Comparison of ENCODE assay signal across 26 cellular contexts in genomic region chr5:112472614-112473013, GRCh38.
"Had no signal": no experiment of that assay in that cellular context is flagged by ENCODE, and none has a peak within 500 bp of the region (broad histone marks: within the 10 kb centered on the region; RNA-seq: fewer than 3 reads in every experiment).

No MANE protein-coding gene starts in this region.

- H3K9me3 ChIP-seq: left lung, neutrophil, psoas muscle, right lobe of liver, tibial nerve, uterus had no signal

- H3K4me1 Mint-ChIP-seq: memory B cell; naive thymus-derived CD8-positive, alpha-beta T cell; nephron progenitor cell; stimulated activated memory B cell treated with anti-CD40 and anti-IgM and Interleukin-4, amounts not matched to agents 10 μg/mL and 1 μg/mL and 100 μg/mL, for 72 hours; stimulated activated naive CD8-positive, alpha-beta T cell treated with anti-CD3 and anti-CD28 coated beads, Interleukin-15, amount 100 ng/mL, for 72 hours had no signal

- H2AFZ ChIP-seq: neural progenitor cell, parathyroid adenoma had no signal

- DNase-seq: hippocampal formation; kidney glomerular epithelial cell; left colon; left lung; naive thymus-derived CD8-positive, alpha-beta T cell; nephron progenitor cell; occipital lobe; psoas muscle; right lobe of liver; stimulated activated CD4-positive, alpha-beta T cell treated with anti-CD3 and anti-CD28 coated beads, Interleukin-1b, Interleukin-23, amount 100 ng/mL, for 48 hours; stimulated activated CD4-positive, alpha-beta T cell treated with anti-CD3 and anti-CD28 coated beads, Interleukin-2, amount 100 ng/mL, for 48 hours; stimulated activated CD4-positive, alpha-beta T cell treated with anti-CD3 and anti-CD28 coated beads, Interleukin-4, amount 100 ng/mL, for 4 hours; stimulated activated CD8-positive, alpha-beta memory T cell treated with anti-CD3 and anti-CD28 coated beads, Interleukin-4, amount 100 ng/mL, for 48 hours; stimulated activated naive CD4-positive, alpha-beta T cell treated with Interleukin-2 at 50 U/mL for 16 hours; stimulated activated naive CD8-positive, alpha-beta T cell treated with anti-CD3 and anti-CD28 coated beads, Interleukin-15, amount 100 ng/mL, for 72 hours; substantia nigra; uterus had no signal

- H3K4me2 ChIP-seq: neural progenitor cell, smooth muscle cell had no signal

- H3K36me3 Mint-ChIP-seq: memory B cell; naive thymus-derived CD8-positive, alpha-beta T cell; neural progenitor cell; stimulated activated memory B cell treated with anti-CD40 and anti-IgM and Interleukin-4, amounts not matched to agents 10 μg/mL and 1 μg/mL and 100 μg/mL, for 72 hours; type B pancreatic cell had no signal

- H3K27ac ChIP-seq: left lung, neural progenitor cell, neutrophil, parathyroid adenoma, psoas muscle, right lobe of liver, tibial nerve, uterus had no signal

- H3K4me1 ChIP-seq: left lung, neural progenitor cell, parathyroid adenoma, psoas muscle, right lobe of liver, uterus had no signal

- H3K27me3 ChIP-seq: left lung, neural progenitor cell, neutrophil, right lobe of liver, tibial nerve, uterus had no signal

- H3K27me3 Mint-ChIP-seq: type B pancreatic cell had no signal

- H3K79me2 ChIP-seq: parathyroid adenoma had no signal

- H3K4me3 Mint-ChIP-seq: memory B cell; naive thymus-derived CD8-positive, alpha-beta T cell; nephron progenitor cell; neural progenitor cell; stimulated activated memory B cell treated with anti-CD40 and anti-IgM and Interleukin-4, amounts not matched to agents 10 μg/mL and 1 μg/mL and 100 μg/mL, for 72 hours; stimulated activated naive CD8-positive, alpha-beta T cell treated with anti-CD3 and anti-CD28 coated beads, Interleukin-15, amount 100 ng/mL, for 72 hours; type B pancreatic cell had no signal

- ATAC-seq: left colon; left lung; naive thymus-derived CD8-positive, alpha-beta T cell; psoas muscle; stimulated activated memory B cell treated with anti-CD40 and anti-IgM and Interleukin-4, amounts not matched to agents 10 μg/mL and 1 μg/mL and 100 μg/mL, for 72 hours; stimulated activated naive CD8-positive, alpha-beta T cell treated with anti-CD3 and anti-CD28 coated beads, Interleukin-15, amount 100 ng/mL, for 72 hours had no signal

- H3K36me3 ChIP-seq: left lung, neural progenitor cell, neutrophil, right lobe of liver, tibial nerve, uterus had no signal

- H3K27ac Mint-ChIP-seq: memory B cell; naive thymus-derived CD8-positive, alpha-beta T cell; nephron progenitor cell; neural progenitor cell; stimulated activated memory B cell treated with anti-CD40 and anti-IgM and Interleukin-4, amounts not matched to agents 10 μg/mL and 1 μg/mL and 100 μg/mL, for 72 hours; stimulated activated naive CD8-positive, alpha-beta T cell treated with anti-CD3 and anti-CD28 coated beads, Interleukin-15, amount 100 ng/mL, for 72 hours; type B pancreatic cell had no signal

- H3K4me3 ChIP-seq: left lung, lung, neural progenitor cell, psoas muscle, right lobe of liver, smooth muscle cell, tibial nerve, uterus had no signal

- H3K9me3 Mint-ChIP-seq: memory B cell; nephron progenitor cell; neural progenitor cell; stimulated activated memory B cell treated with anti-CD40 and anti-IgM and Interleukin-4, amounts not matched to agents 10 μg/mL and 1 μg/mL and 100 μg/mL, for 72 hours; stimulated activated naive CD8-positive, alpha-beta T cell treated with anti-CD3 and anti-CD28 coated beads, Interleukin-15, amount 100 ng/mL, for 72 hours; type B pancreatic cell had no signal
